13 cellular contexts compared by ENCODE assay signal in genomic region chr7:100093925-100094486, GRCh38. TPM values are rescaled to one million over a fixed set of nuclear protein-coding genes. Genes with fewer than 3 reads are reported as not detected.
DNase-seq lines count a peak whose midpoint lies in the region; ATAC-seq, FAIRE-seq and TF ChIP-seq lines count a peak whose summit lies in the region.
"Had no signal": no experiment of that assay in that cellular context is flagged by ENCODE, and none has a peak within 500 bp of the region (broad histone marks: within the 10 kb centered on the region; RNA-seq: fewer than 3 reads in every experiment).

No MANE protein-coding gene starts in this region.

- H3K27ac ChIP-seq in HepG2 (ENCODE audit: extremely low read length, insufficient read depth, low read length), result peak overlapping the region; percentile 1
- no peak overlapping the region for H3K27ac ChIP-seq in right lobe of liver

- peak in 1 of 2 experiments; percentile 58; a peak in 3 of 4 replicates for TF ChIP-seq POLR2A in HepG2 (IDR thresholded peaks at IDR 0.05; ENCODE audit: insufficient read depth in 1 of 2, low read depth in 2 of 2, low read length in 2 of 2)
- no peak for TF ChIP-seq POLR2A in right lobe of liver (IDR thresholded peaks at IDR 0.05)

- CTCF ChIA-PET in HepG2 (lab: Yijun Ruan, JAX; ENCODE audit: low intra/inter-chr PET ratio, low total read pairs), result no interaction called here
- CTCF ChIA-PET in activated CD4-positive, alpha-beta T cell treated with anti-CD3 and anti-CD28 coated beads for 36 hours (lab: Charles Lee), result interaction anchor here (0.7 kb wide), 2 partner anchors 11 to 33 kb away, joined by 3 read pairs; partner anchors contain the start of gene MBLAC1

- H3K27me3 Mint-ChIP-seq in activated CD4-positive, alpha-beta T cell treated with anti-CD3 and anti-CD28 coated beads for 36 hours, result no peaks in the 10 kb centered on the region

- intact Hi-C loops in HepG2 (cut with micrococcal nuclease; ENCODE audit: unreplicated experiment), result no loop called here
- intact Hi-C loops in right lobe of liver (cut with DNase I), result no loop called here
- intact Hi-C loops in activated CD4-positive, alpha-beta T cell treated with anti-CD3 and anti-CD28 coated beads for 36 hours (cut with DNase I, micrococcal nuclease), result no loop called here

- no peak overlapping the region for H3K9ac ChIP-seq in HepG2 (ENCODE audit: insufficient read depth, low read depth, low read length)

- 95% methylated on average over 16 of the region's 16 CpGs for WGBS in HepG2 (ENCODE audit: low lambda C conversion rate)
- WGBS in right lobe of liver (ENCODE audit: insufficient coverage, low coverage, low lambda C conversion rate, missing lambda C conversion rate), result 76% methylated on average over 9 of the region's 16 CpGs

- BruUV-seq in HepG2 (replicated peaks; lab: Mats Ljungman, UMichigan), result no TSS peak

- in situ Hi-C loops in HepG2 (cut with HindIII; ENCODE audit: extremely low pct_ligation_motif_present, low pct_unique_long_range_greater_than_20kb), result no loop called here

- TF ChIP-seq EP300 in HepG2 (IDR thresholded peaks at IDR 0.05; ENCODE audit: low read depth in 2 of 2, low read length in 2 of 2) (no peak), HepG2 (CRISPR knock-in tag; IDR thresholded peaks at IDR 0.05; ENCODE audit: borderline replicate concordance) (no peak)

- H2AFZ ChIP-seq in HepG2 (ENCODE audit: low read length), result no peak overlapping the region

- peaks cover 16% of the 10 kb centered on the region for H3K79me2 ChIP-seq in HepG2 (ENCODE audit: insufficient read depth, low read length)

- H3K4me1 Mint-ChIP-seq in activated CD4-positive, alpha-beta T cell treated with anti-CD3 and anti-CD28 coated beads for 36 hours, result peaks cover 43% of the 10 kb centered on the region

- H3K4me2 ChIP-seq in HepG2 (ENCODE audit: low read depth, low read length), result no peak overlapping the region

- H3K27me3 ChIP-seq in HepG2 (ENCODE audit: control insufficient read depth in 1 of 2, insufficient read depth in 2 of 2, low read length in 2 of 2) (no peaks in the 10 kb centered on the region; a peak in 1 of 5 replicates), right lobe of liver (no peaks in the 10 kb centered on the region)

- DNase-seq in HepG2 (ENCODE audit: low spot score), result no peak
- DNase-seq in right lobe of liver, result no peak
- DNase-seq in cerebellar cortex (ENCODE audit: low spot score), result peak; percentile 39
- DNase-seq in activated CD4-positive, alpha-beta T cell treated with anti-CD3 and anti-CD28 coated beads for 36 hours, result no peak
- DNase-seq: activated CD4-positive, CD25-positive, alpha-beta regulatory T cell treated with anti-CD3 and anti-CD28 coated beads, Interleukin-2, amount 50 U/mL, for 72 hours; NCI-H2107; stimulated activated CD4-positive, alpha-beta T cell treated with anti-CD3 and anti-CD28 coated beads, Interleukin-4, amount 100 ng/mL, for 1 hour; stimulated activated naive CD4-positive, alpha-beta T cell had no signal

- no peaks in the 10 kb centered on the region for H3K9me3 Mint-ChIP-seq in activated CD4-positive, alpha-beta T cell treated with anti-CD3 and anti-CD28 coated beads for 36 hours (ENCODE audit: low read depth)

- no peak overlapping the region for H3K4me3 ChIP-seq in HepG2 (replicated peaks in 1 of 3; ENCODE audit: insufficient read depth in 1 of 3, low read depth in 2 of 3, low read length in 3 of 3)
- H3K4me3 ChIP-seq in right lobe of liver, result no peak overlapping the region

- no peak overlapping the region for H3K27ac Mint-ChIP-seq in activated CD4-positive, alpha-beta T cell treated with anti-CD3 and anti-CD28 coated beads for 36 hours

- H3K36me3 ChIP-seq in HepG2 (replicated peaks in 1 of 2; ENCODE audit: control insufficient read depth in 1 of 2, insufficient read depth in 2 of 2, low read length in 2 of 2), result peaks cover 53 to 85% of the 10 kb centered on the region in 2 experiments
- peaks cover 8 to 87% (median 52%) of the 10 kb centered on the region in 4 donors for H3K36me3 ChIP-seq in right lobe of liver

- H3K4me1 ChIP-seq in HepG2 (ENCODE audit: insufficient read depth, low read length), result peaks cover 32% of the 10 kb centered on the region
- H3K4me1 ChIP-seq in right lobe of liver, result peaks cover 0 to 8% (median 0%) of the 10 kb centered on the region in 4 donors

- POLR2A ChIA-PET in HepG2 (lab: Yijun Ruan, JAX), result no interaction called here
- POLR2A ChIA-PET in activated CD4-positive, alpha-beta T cell treated with anti-CD3 and anti-CD28 coated beads for 36 hours (lab: Charles Lee), result interaction anchor here (0.9 to 1.2 kb wide), 2 partner anchors 12 kb away, joined by 3 read pairs; no protein-coding TSS in a partner anchor

- TF ChIP-seq CTCF in HepG2 (CRISPR knock-in tag; IDR thresholded peaks at IDR 0.05), result no peak
- TF ChIP-seq CTCF in right lobe of liver (IDR thresholded peaks at IDR 0.05), result no peak

- H3K36me3 Mint-ChIP-seq in activated CD4-positive, alpha-beta T cell treated with anti-CD3 and anti-CD28 coated beads for 36 hours (ENCODE audit: low read depth), result peaks cover 89% of the 10 kb centered on the region

- no peak overlapping the region for H3K4me3 Mint-ChIP-seq in activated CD4-positive, alpha-beta T cell treated with anti-CD3 and anti-CD28 coated beads for 36 hours

- H3K9me3 ChIP-seq in HepG2 (ENCODE audit: low read length) (no peaks in the 10 kb centered on the region), right lobe of liver (no peaks in the 10 kb centered on the region)

- no peak for FAIRE-seq in HepG2 (lab: Jason Lieb, UNC)
- FAIRE-seq: frontal cortex, H54, keratinocyte had no signal

- TF ChIP-seq RAD21 in HepG2 (CRISPR knock-in tag; IDR thresholded peaks at IDR 0.05), result no peak

- ATAC-seq in HepG2 (no peak), right lobe of liver (no peak), GM19467 (IDR thresholded peaks at IDR 0.05; ENCODE audit: unreplicated experiment) (no peak), GM21825 (IDR thresholded peaks at IDR 0.05; ENCODE audit: unreplicated experiment) (no peak)
- no peak for ATAC-seq in activated CD4-positive, alpha-beta T cell treated with anti-CD3 and anti-CD28 coated beads for 36 hours

- no peaks in the 10 kb centered on the region for H4K20me1 ChIP-seq in HepG2 (ENCODE audit: insufficient read depth, low read length)

RNA-seq across cellular contexts. Expression of gene COPS6, which starts 5.2 kb away (rescaled TPM):
- 33.4 and 64.4 TPM in 2 replicates for total RNA-seq in HepG2 (2016; rRNA removed; fragmentation: Illumina TruSeq; extraction: Trizol)
- 9.5 and 10.2 TPM in 2 replicates for total RNA-seq in HepG2 (2016; cell fraction: cytosol; rRNA removed; fragmentation: Illumina TruSeq; extraction: Trizol; ENCODE audit: low read depth)
- 36.3 and 62.5 TPM in 2 replicates for total RNA-seq in HepG2 (2016; cell fraction: insoluble cytoplasmic fraction; rRNA removed; fragmentation: Illumina TruSeq; extraction: Trizol)
- total RNA-seq in HepG2 (2016; cell fraction: membrane; rRNA removed; fragmentation: Illumina TruSeq; extraction: Trizol), result 15.0 and 17.1 TPM in 2 replicates
- 28.6 and 31.2 TPM in 2 replicates for total RNA-seq in HepG2 (2016; cell fraction: nucleus; rRNA removed; fragmentation: Illumina TruSeq; extraction: Trizol)
- 117 and 124 TPM in 2 replicates for polyA plus RNA-seq in HepG2 (2011; rRNA removed)
- polyA plus RNA-seq in HepG2 (2011; cell fraction: cytosol; rRNA removed), result 122 and 127 TPM in 2 replicates
- 63.0 and 72.5 TPM in 2 replicates for polyA plus RNA-seq in HepG2 (2011; cell fraction: nucleus; rRNA removed)
- 71.1 and 91.2 TPM in 2 replicates for polyA plus RNA-seq in HepG2 (2012)
- 26.8 and 27.5 TPM in 2 replicates for polyA plus RNA-seq in HepG2 (2016; cell fraction: cytosol; fragmentation: Illumina TruSeq; extraction: Trizol; ENCODE audit: low read depth)
- 132 and 136 TPM in 2 replicates for polyA plus RNA-seq in HepG2 (2016; cell fraction: insoluble cytoplasmic fraction; fragmentation: Illumina TruSeq; extraction: Trizol; ENCODE audit: low read depth)
- polyA plus RNA-seq in HepG2 (2016; cell fraction: membrane; fragmentation: Illumina TruSeq; extraction: Trizol; ENCODE audit: low read depth), result 25.7 and 26.0 TPM in 2 replicates
- polyA plus RNA-seq in HepG2 (2016; cell fraction: nucleus; fragmentation: Illumina TruSeq; extraction: Trizol; ENCODE audit: insufficient read depth, low read depth), result 83.2 and 85.6 TPM in 2 replicates
- 104 and 348 TPM in 2 replicates for polyA minus RNA-seq in HepG2 (2011; rRNA and poly(A)+ RNA removed; ENCODE audit: low replicate concordance)
- 44.1 and 55.6 TPM in 2 replicates for polyA minus RNA-seq in HepG2 (2011; cell fraction: cytosol; rRNA and poly(A)+ RNA removed)
- polyA minus RNA-seq in HepG2 (2011; cell fraction: nucleus; rRNA and poly(A)+ RNA removed), result 29.6 and 33.3 TPM in 2 replicates
- total RNA-seq in right lobe of liver, result 10 to 100 TPM; 28.3 to 49.7 (median 42.7) TPM
- total RNA-seq in activated CD4-positive, alpha-beta T cell treated with anti-CD3 and anti-CD28 coated beads for 36 hours, result 10 to 100 TPM; 88.6 to 89.0 TPM

RNA-seq across cellular contexts. Expression of gene MCM7, which starts 7.2 kb away (rescaled TPM):
- total RNA-seq in HepG2 (2016; rRNA removed; fragmentation: Illumina TruSeq; extraction: Trizol) (214 and 229 TPM in 2 replicates), right lobe of liver (10 to 100 TPM; 12.6 to 25.9 (median 20.8) TPM)
- total RNA-seq in HepG2 (2016; cell fraction: cytosol; rRNA removed; fragmentation: Illumina TruSeq; extraction: Trizol; ENCODE audit: low read depth), result 19.3 and 25.3 TPM in 2 replicates
- total RNA-seq in HepG2 (2016; cell fraction: insoluble cytoplasmic fraction; rRNA removed; fragmentation: Illumina TruSeq; extraction: Trizol), result 222 and 231 TPM in 2 replicates
- total RNA-seq in HepG2 (2016; cell fraction: membrane; rRNA removed; fragmentation: Illumina TruSeq; extraction: Trizol), result 36.3 and 40.6 TPM in 2 replicates
- 158 and 170 TPM in 2 replicates for total RNA-seq in HepG2 (2016; cell fraction: nucleus; rRNA removed; fragmentation: Illumina TruSeq; extraction: Trizol)
- 74.6 and 84.5 TPM in 2 replicates for polyA plus RNA-seq in HepG2 (2011; rRNA removed)
- 43.5 and 88.2 TPM in 2 replicates for polyA plus RNA-seq in HepG2 (2011; cell fraction: cytosol; rRNA removed)
- 179 and 250 TPM in 2 replicates for polyA plus RNA-seq in HepG2 (2011; cell fraction: nucleus; rRNA removed)
- 55.3 and 79.0 TPM in 2 replicates for polyA plus RNA-seq in HepG2 (2012)
- polyA plus RNA-seq in HepG2 (2016; cell fraction: cytosol; fragmentation: Illumina TruSeq; extraction: Trizol; ENCODE audit: low read depth), result 13.7 and 15.9 TPM in 2 replicates
- polyA plus RNA-seq in HepG2 (2016; cell fraction: insoluble cytoplasmic fraction; fragmentation: Illumina TruSeq; extraction: Trizol; ENCODE audit: low read depth), result 184 and 192 TPM in 2 replicates
- 21.2 and 24.5 TPM in 2 replicates for polyA plus RNA-seq in HepG2 (2016; cell fraction: membrane; fragmentation: Illumina TruSeq; extraction: Trizol; ENCODE audit: low read depth)
- polyA plus RNA-seq in HepG2 (2016; cell fraction: nucleus; fragmentation: Illumina TruSeq; extraction: Trizol; ENCODE audit: insufficient read depth, low read depth), result 208 and 214 TPM in 2 replicates
- 187 and 581 TPM in 2 replicates for polyA minus RNA-seq in HepG2 (2011; rRNA and poly(A)+ RNA removed; ENCODE audit: low replicate concordance)
- 44.7 and 74.8 TPM in 2 replicates for polyA minus RNA-seq in HepG2 (2011; cell fraction: cytosol; rRNA and poly(A)+ RNA removed)
- 108 and 139 TPM in 2 replicates for polyA minus RNA-seq in HepG2 (2011; cell fraction: nucleus; rRNA and poly(A)+ RNA removed)
- 100 to 1,000 TPM; 411 to 429 TPM for total RNA-seq in activated CD4-positive, alpha-beta T cell treated with anti-CD3 and anti-CD28 coated beads for 36 hours

RNA-seq across cellular contexts. Expression of gene AP4M1, which starts 7.4 kb away (rescaled TPM):
- total RNA-seq in HepG2 (2016; rRNA removed; fragmentation: Illumina TruSeq; extraction: Trizol) (8.2 and 9.7 TPM in 2 replicates), right lobe of liver (1 to 10 TPM; 2.7 to 7.3 (median 4.3) TPM)
- 4.1 and 5.3 TPM in 2 replicates for total RNA-seq in HepG2 (2016; cell fraction: cytosol; rRNA removed; fragmentation: Illumina TruSeq; extraction: Trizol; ENCODE audit: low read depth)
- total RNA-seq in HepG2 (2016; cell fraction: insoluble cytoplasmic fraction; rRNA removed; fragmentation: Illumina TruSeq; extraction: Trizol), result 7.7 and 10.0 TPM in 2 replicates
- 5.6 and 6.2 TPM in 2 replicates for total RNA-seq in HepG2 (2016; cell fraction: membrane; rRNA removed; fragmentation: Illumina TruSeq; extraction: Trizol)
- 5.9 and 11.5 TPM in 2 replicates for total RNA-seq in HepG2 (2016; cell fraction: nucleus; rRNA removed; fragmentation: Illumina TruSeq; extraction: Trizol)
- 6.0 and 6.3 TPM in 2 replicates for polyA plus RNA-seq in HepG2 (2011; rRNA removed)
- polyA plus RNA-seq in HepG2 (2011; cell fraction: cytosol; rRNA removed), result 3.9 and 4.9 TPM in 2 replicates
- polyA plus RNA-seq in HepG2 (2011; cell fraction: nucleus; rRNA removed), result 11.1 and 15.0 TPM in 2 replicates
- polyA plus RNA-seq in HepG2 (2012), result 4.9 and 5.0 TPM in 2 replicates
- polyA plus RNA-seq in HepG2 (2016; cell fraction: cytosol; fragmentation: Illumina TruSeq; extraction: Trizol; ENCODE audit: low read depth), result 2.8 and 2.9 TPM in 2 replicates
- 5.9 and 7.7 TPM in 2 replicates for polyA plus RNA-seq in HepG2 (2016; cell fraction: insoluble cytoplasmic fraction; fragmentation: Illumina TruSeq; extraction: Trizol; ENCODE audit: low read depth)
- 3.9 and 4.1 TPM in 2 replicates for polyA plus RNA-seq in HepG2 (2016; cell fraction: membrane; fragmentation: Illumina TruSeq; extraction: Trizol; ENCODE audit: low read depth)
- polyA plus RNA-seq in HepG2 (2016; cell fraction: nucleus; fragmentation: Illumina TruSeq; extraction: Trizol; ENCODE audit: insufficient read depth, low read depth), result 13.0 and 18.6 TPM in 2 replicates
- 10.8 and 17.7 TPM in 2 replicates for polyA minus RNA-seq in HepG2 (2011; rRNA and poly(A)+ RNA removed; ENCODE audit: low replicate concordance)
- polyA minus RNA-seq in HepG2 (2011; cell fraction: cytosol; rRNA and poly(A)+ RNA removed), result 3.0 and 5.2 TPM in 2 replicates
- 6.7 and 7.2 TPM in 2 replicates for polyA minus RNA-seq in HepG2 (2011; cell fraction: nucleus; rRNA and poly(A)+ RNA removed)
- 10 to 100 TPM in 1 of 2 experiments, 1 to 10 TPM in 1; 8.8 to 10.4 TPM for total RNA-seq in activated CD4-positive, alpha-beta T cell treated with anti-CD3 and anti-CD28 coated beads for 36 hours

RNA-seq across cellular contexts. Expression of gene ZNF3, which starts 12.5 kb away (rescaled TPM):
- total RNA-seq in HepG2 (2016; rRNA removed; fragmentation: Illumina TruSeq; extraction: Trizol), result 53.2 and 56.9 TPM in 2 replicates
- 14.5 and 17.2 TPM in 2 replicates for total RNA-seq in HepG2 (2016; cell fraction: cytosol; rRNA removed; fragmentation: Illumina TruSeq; extraction: Trizol; ENCODE audit: low read depth)
- total RNA-seq in HepG2 (2016; cell fraction: insoluble cytoplasmic fraction; rRNA removed; fragmentation: Illumina TruSeq; extraction: Trizol), result 49.6 and 57.2 TPM in 2 replicates
- 31.0 and 33.2 TPM in 2 replicates for total RNA-seq in HepG2 (2016; cell fraction: membrane; rRNA removed; fragmentation: Illumina TruSeq; extraction: Trizol)
- 75.6 and 79.7 TPM in 2 replicates for total RNA-seq in HepG2 (2016; cell fraction: nucleus; rRNA removed; fragmentation: Illumina TruSeq; extraction: Trizol)
- 29.1 and 33.7 TPM in 2 replicates for polyA plus RNA-seq in HepG2 (2011; rRNA removed)
- 14.7 and 19.2 TPM in 2 replicates for polyA plus RNA-seq in HepG2 (2011; cell fraction: cytosol; rRNA removed)
- 57.3 and 62.4 TPM in 2 replicates for polyA plus RNA-seq in HepG2 (2011; cell fraction: nucleus; rRNA removed)
- 30.0 and 30.2 TPM in 2 replicates for polyA plus RNA-seq in HepG2 (2012)
- polyA plus RNA-seq in HepG2 (2016; cell fraction: cytosol; fragmentation: Illumina TruSeq; extraction: Trizol; ENCODE audit: low read depth), result 5.1 and 5.2 TPM in 2 replicates
- polyA plus RNA-seq in HepG2 (2016; cell fraction: insoluble cytoplasmic fraction; fragmentation: Illumina TruSeq; extraction: Trizol; ENCODE audit: low read depth), result 35.8 and 38.2 TPM in 2 replicates
- 12.2 and 13.7 TPM in 2 replicates for polyA plus RNA-seq in HepG2 (2016; cell fraction: membrane; fragmentation: Illumina TruSeq; extraction: Trizol; ENCODE audit: low read depth)
- 98.1 and 100 TPM in 2 replicates for polyA plus RNA-seq in HepG2 (2016; cell fraction: nucleus; fragmentation: Illumina TruSeq; extraction: Trizol; ENCODE audit: insufficient read depth, low read depth)
- 32.6 and 73.5 TPM in 2 replicates for polyA minus RNA-seq in HepG2 (2011; rRNA and poly(A)+ RNA removed; ENCODE audit: low replicate concordance)
- 17.8 and 19.3 TPM in 2 replicates for polyA minus RNA-seq in HepG2 (2011; cell fraction: cytosol; rRNA and poly(A)+ RNA removed)
- 103 and 106 TPM in 2 replicates for polyA minus RNA-seq in HepG2 (2011; cell fraction: nucleus; rRNA and poly(A)+ RNA removed)
- total RNA-seq in right lobe of liver, result 10 to 100 TPM in 5 of 6 experiments, 1 to 10 TPM in 1; 9.7 to 18.8 (median 14.0) TPM
- total RNA-seq in activated CD4-positive, alpha-beta T cell treated with anti-CD3 and anti-CD28 coated beads for 36 hours, result 10 to 100 TPM; 18.8 to 19.0 TPM

RNA-seq across cellular contexts. Expression of gene TAF6, which starts 25.2 kb away (rescaled TPM):
- 18.8 and 25.6 TPM in 2 replicates for total RNA-seq in HepG2 (2016; rRNA removed; fragmentation: Illumina TruSeq; extraction: Trizol)
- 10.3 and 12.6 TPM in 2 replicates for total RNA-seq in HepG2 (2016; cell fraction: cytosol; rRNA removed; fragmentation: Illumina TruSeq; extraction: Trizol; ENCODE audit: low read depth)
- total RNA-seq in HepG2 (2016; cell fraction: insoluble cytoplasmic fraction; rRNA removed; fragmentation: Illumina TruSeq; extraction: Trizol), result 20.6 and 21.5 TPM in 2 replicates
- 29.7 and 31.8 TPM in 2 replicates for total RNA-seq in HepG2 (2016; cell fraction: membrane; rRNA removed; fragmentation: Illumina TruSeq; extraction: Trizol)
- 16.2 and 20.2 TPM in 2 replicates for total RNA-seq in HepG2 (2016; cell fraction: nucleus; rRNA removed; fragmentation: Illumina TruSeq; extraction: Trizol)
- 12.6 and 12.9 TPM in 2 replicates for polyA plus RNA-seq in HepG2 (2011; rRNA removed)
- polyA plus RNA-seq in HepG2 (2011; cell fraction: cytosol; rRNA removed), result 4.9 and 5.4 TPM in 2 replicates
- 49.7 and 70.9 TPM in 2 replicates for polyA plus RNA-seq in HepG2 (2011; cell fraction: nucleus; rRNA removed)
- polyA plus RNA-seq in HepG2 (2012), result 22.2 and 26.8 TPM in 2 replicates
- 18.6 and 20.9 TPM in 2 replicates for polyA plus RNA-seq in HepG2 (2016; cell fraction: cytosol; fragmentation: Illumina TruSeq; extraction: Trizol; ENCODE audit: low read depth)
- 23.4 and 30.6 TPM in 2 replicates for polyA plus RNA-seq in HepG2 (2016; cell fraction: insoluble cytoplasmic fraction; fragmentation: Illumina TruSeq; extraction: Trizol; ENCODE audit: low read depth)
- polyA plus RNA-seq in HepG2 (2016; cell fraction: membrane; fragmentation: Illumina TruSeq; extraction: Trizol; ENCODE audit: low read depth), result 31.0 and 34.8 TPM in 2 replicates
- 52.2 and 63.1 TPM in 2 replicates for polyA plus RNA-seq in HepG2 (2016; cell fraction: nucleus; fragmentation: Illumina TruSeq; extraction: Trizol; ENCODE audit: insufficient read depth, low read depth)
- polyA minus RNA-seq in HepG2 (2011; rRNA and poly(A)+ RNA removed; ENCODE audit: low replicate concordance), result 16.7 and 22.7 TPM in 2 replicates
- 9.8 and 11.7 TPM in 2 replicates for polyA minus RNA-seq in HepG2 (2011; cell fraction: cytosol; rRNA and poly(A)+ RNA removed)
- 7.0 and 15.4 TPM in 2 replicates for polyA minus RNA-seq in HepG2 (2011; cell fraction: nucleus; rRNA and poly(A)+ RNA removed)
- 10 to 100 TPM; 11.1 to 27.2 (median 15.8) TPM for total RNA-seq in right lobe of liver
- total RNA-seq in activated CD4-positive, alpha-beta T cell treated with anti-CD3 and anti-CD28 coated beads for 36 hours, result 10 to 100 TPM; 54.3 to 59.5 TPM
